1 cellular context compared by ENCODE assay signal in the genomic region with DNA sequence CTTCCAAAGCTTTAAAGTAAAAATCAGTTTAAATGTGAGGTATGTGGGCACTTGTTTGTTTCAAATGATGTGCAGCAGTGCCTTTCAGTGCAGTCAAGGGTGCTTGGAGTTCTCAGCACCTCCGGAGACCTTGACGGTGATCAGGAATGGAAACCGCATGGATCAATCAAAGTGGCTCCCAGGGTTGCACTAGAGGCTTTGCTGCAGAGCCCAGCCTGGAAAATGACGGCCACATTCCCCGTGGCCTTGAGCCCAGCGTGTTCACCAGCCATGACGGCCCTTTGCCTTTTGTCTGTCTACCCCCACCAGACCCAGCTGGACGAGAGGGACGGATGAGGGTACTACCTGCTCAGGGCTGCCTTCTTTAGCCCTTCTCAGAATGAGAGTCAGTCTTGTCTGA.
TF ChIP-seq lines count a peak whose summit lies in the region.

No MANE protein-coding gene starts in this region.

TF ChIP-seq in GM23338, 12 proteins besides CTCF, POLR2A, EP300 and RAD21 (continued from another document):
- TF ChIP-seq, protein P1, sequence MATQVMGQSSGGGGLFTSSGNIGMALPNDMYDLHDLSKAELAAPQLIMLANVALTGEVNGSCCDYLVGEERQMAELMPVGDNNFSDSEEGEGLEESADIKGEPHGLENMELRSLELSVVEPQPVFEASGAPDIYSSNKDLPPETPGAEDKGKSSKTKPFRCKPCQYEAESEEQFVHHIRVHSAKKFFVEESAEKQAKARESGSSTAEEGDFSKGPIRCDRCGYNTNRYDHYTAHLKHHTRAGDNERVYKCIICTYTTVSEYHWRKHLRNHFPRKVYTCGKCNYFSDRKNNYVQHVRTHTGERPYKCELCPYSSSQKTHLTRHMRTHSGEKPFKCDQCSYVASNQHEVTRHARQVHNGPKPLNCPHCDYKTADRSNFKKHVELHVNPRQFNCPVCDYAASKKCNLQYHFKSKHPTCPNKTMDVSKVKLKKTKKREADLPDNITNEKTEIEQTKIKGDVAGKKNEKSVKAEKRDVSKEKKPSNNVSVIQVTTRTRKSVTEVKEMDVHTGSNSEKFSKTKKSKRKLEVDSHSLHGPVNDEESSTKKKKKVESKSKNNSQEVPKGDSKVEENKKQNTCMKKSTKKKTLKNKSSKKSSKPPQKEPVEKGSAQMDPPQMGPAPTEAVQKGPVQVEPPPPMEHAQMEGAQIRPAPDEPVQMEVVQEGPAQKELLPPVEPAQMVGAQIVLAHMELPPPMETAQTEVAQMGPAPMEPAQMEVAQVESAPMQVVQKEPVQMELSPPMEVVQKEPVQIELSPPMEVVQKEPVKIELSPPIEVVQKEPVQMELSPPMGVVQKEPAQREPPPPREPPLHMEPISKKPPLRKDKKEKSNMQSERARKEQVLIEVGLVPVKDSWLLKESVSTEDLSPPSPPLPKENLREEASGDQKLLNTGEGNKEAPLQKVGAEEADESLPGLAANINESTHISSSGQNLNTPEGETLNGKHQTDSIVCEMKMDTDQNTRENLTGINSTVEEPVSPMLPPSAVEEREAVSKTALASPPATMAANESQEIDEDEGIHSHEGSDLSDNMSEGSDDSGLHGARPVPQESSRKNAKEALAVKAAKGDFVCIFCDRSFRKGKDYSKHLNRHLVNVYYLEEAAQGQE (IDR thresholded peaks at IDR 0.05; ENCODE audit: unreplicated experiment): no peak
- TF ChIP-seq JUNB (IDR thresholded peaks at IDR 0.05; ENCODE audit: unreplicated experiment): no peak
- TF ChIP-seq, protein P2, sequence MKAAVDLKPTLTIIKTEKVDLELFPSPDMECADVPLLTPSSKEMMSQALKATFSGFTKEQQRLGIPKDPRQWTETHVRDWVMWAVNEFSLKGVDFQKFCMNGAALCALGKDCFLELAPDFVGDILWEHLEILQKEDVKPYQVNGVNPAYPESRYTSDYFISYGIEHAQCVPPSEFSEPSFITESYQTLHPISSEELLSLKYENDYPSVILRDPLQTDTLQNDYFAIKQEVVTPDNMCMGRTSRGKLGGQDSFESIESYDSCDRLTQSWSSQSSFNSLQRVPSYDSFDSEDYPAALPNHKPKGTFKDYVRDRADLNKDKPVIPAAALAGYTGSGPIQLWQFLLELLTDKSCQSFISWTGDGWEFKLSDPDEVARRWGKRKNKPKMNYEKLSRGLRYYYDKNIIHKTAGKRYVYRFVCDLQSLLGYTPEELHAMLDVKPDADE (IDR thresholded peaks at IDR 0.05): no peak
- TF ChIP-seq POLR2AphosphoS5 (IDR thresholded peaks at IDR 0.05; ENCODE audit: low read depth): no peak
- TF ChIP-seq EZH2phosphoT487 (IDR thresholded peaks at IDR 0.05; ENCODE audit: unreplicated experiment): no peak
- TF ChIP-seq STAT1 (IDR thresholded peaks at IDR 0.05; ENCODE audit: unreplicated experiment): no peak
- TF ChIP-seq, protein P3, sequence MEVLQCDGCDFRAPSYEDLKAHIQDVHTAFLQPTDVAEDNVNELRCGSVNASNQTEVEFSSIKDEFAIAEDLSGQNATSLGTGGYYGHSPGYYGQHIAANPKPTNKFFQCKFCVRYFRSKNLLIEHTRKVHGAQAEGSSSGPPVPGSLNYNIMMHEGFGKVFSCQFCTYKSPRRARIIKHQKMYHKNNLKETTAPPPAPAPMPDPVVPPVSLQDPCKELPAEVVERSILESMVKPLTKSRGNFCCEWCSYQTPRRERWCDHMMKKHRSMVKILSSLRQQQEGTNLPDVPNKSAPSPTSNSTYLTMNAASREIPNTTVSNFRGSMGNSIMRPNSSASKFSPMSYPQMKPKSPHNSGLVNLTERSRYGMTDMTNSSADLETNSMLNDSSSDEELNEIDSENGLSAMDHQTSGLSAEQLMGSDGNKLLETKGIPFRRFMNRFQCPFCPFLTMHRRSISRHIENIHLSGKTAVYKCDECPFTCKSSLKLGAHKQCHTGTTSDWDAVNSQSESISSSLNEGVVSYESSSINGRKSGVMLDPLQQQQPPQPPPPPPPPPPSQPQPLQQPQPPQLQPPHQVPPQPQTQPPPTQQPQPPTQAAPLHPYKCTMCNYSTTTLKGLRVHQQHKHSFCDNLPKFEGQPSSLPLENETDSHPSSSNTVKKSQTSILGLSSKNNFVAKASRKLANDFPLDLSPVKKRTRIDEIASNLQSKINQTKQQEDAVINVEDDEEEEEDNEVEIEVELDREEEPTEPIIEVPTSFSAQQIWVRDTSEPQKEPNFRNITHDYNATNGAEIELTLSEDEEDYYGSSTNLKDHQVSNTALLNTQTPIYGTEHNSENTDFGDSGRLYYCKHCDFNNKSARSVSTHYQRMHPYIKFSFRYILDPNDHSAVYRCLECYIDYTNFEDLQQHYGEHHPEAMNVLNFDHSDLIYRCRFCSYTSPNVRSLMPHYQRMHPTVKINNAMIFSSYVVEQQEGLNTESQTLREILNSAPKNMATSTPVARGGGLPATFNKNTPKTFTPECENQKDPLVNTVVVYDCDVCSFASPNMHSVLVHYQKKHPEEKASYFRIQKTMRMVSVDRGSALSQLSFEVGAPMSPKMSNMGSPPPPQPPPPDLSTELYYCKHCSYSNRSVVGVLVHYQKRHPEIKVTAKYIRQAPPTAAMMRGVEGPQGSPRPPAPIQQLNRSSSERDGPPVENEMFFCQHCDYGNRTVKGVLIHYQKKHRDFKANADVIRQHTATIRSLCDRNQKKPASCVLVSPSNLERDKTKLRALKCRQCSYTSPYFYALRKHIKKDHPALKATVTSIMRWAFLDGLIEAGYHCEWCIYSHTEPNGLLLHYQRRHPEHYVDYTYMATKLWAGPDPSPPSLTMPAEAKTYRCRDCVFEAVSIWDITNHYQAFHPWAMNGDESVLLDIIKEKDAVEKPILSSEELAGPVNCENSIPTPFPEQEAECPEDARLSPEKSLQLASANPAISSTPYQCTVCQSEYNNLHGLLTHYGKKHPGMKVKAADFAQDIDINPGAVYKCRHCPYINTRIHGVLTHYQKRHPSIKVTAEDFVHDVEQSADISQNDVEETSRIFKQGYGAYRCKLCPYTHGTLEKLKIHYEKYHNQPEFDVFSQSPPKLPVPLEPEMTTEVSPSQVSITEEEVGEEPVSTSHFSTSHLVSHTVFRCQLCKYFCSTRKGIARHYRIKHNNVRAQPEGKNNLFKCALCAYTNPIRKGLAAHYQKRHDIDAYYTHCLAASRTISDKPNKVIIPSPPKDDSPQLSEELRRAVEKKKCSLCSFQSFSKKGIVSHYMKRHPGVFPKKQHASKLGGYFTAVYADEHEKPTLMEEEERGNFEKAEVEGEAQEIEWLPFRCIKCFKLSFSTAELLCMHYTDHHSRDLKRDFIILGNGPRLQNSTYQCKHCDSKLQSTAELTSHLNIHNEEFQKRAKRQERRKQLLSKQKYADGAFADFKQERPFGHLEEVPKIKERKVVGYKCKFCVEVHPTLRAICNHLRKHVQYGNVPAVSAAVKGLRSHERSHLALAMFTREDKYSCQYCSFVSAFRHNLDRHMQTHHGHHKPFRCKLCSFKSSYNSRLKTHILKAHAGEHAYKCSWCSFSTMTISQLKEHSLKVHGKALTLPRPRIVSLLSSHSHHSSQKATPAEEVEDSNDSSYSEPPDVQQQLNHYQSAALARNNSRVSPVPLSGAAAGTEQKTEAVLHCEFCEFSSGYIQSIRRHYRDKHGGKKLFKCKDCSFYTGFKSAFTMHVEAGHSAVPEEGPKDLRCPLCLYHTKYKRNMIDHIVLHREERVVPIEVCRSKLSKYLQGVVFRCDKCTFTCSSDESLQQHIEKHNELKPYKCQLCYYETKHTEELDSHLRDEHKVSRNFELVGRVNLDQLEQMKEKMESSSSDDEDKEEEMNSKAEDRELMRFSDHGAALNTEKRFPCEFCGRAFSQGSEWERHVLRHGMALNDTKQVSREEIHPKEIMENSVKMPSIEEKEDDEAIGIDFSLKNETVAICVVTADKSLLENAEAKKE (CRISPR knock-in tag; IDR thresholded peaks at IDR 0.05): no peak
- no peak for TF ChIP-seq CREB1 (CRISPR knock-in tag; IDR thresholded peaks at IDR 0.05; ENCODE audit: low read depth)
- TF ChIP-seq NANOG (IDR thresholded peaks at IDR 0.05; ENCODE audit: borderline replicate concordance): no peak
- no peak for TF ChIP-seq ZNF114 (CRISPR knock-in tag; IDR thresholded peaks at IDR 0.05)
